ENCODE assay signal across 21 cellular contexts in the genomic region with DNA sequence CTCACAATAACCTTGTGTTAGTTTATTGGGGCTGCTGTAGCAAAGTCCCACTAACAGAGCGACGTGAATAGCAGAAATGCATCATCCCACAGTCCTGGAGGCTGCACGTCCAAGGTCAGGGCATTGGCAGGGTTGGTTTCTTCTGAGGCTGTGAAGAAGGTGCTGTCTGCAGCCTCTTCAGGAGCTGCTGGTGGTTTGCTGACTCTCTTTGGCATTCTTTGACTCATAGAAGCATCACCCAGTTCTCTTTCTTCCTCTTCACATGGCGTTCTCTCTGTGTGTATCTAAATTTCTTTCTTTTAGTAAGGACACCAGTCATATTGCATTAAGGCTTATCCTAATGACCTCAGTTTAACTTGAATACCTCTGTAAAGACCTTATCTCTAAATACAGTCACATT.
"Had no signal": no experiment of that assay in that cellular context is flagged by ENCODE, and none has a peak within 500 bp of the region (broad histone marks: within the 10 kb centered on the region; RNA-seq: fewer than 3 reads in every experiment).

No MANE protein-coding gene starts in this region.

- H3K4me2 ChIP-seq: neural progenitor cell had no signal

- H3K4me1 ChIP-seq: neural progenitor cell, prostate gland, spleen, upper lobe of right lung had no signal

- H3K27me3 ChIP-seq: cardiac muscle cell, neural progenitor cell, spleen, upper lobe of right lung had no signal

- H3K4me3 Mint-ChIP-seq: activated naive CD8-positive, alpha-beta T cell treated with anti-CD3 and anti-CD28 coated beads, Interleukin-2, amount 10 ng/mL, durations not matched to agents 7 days and 5 days; activated T-cell treated with anti-CD3 and anti-CD28 coated beads, Interleukin-2, amount 50 U/mL, for 4 hours; naive thymus-derived CD4-positive, alpha-beta T cell; neural progenitor cell had no signal

- H3K27ac ChIP-seq: cardiac muscle cell, neural progenitor cell, prostate gland, spleen, thoracic aorta, upper lobe of right lung, WERI-Rb-1 had no signal

- ATAC-seq: activated T-cell treated with anti-CD3 and anti-CD28 coated beads, Interleukin-2, amount 50 U/mL, for 4 hours; left cardiac atrium; naive thymus-derived CD4-positive, alpha-beta T cell; SK-N-SH treated with all-trans-retinoic acid at 6 μM for 48 hours; upper lobe of right lung had no signal

- H3K27ac Mint-ChIP-seq: activated naive CD8-positive, alpha-beta T cell treated with anti-CD3 and anti-CD28 coated beads, Interleukin-2, amount 10 ng/mL, durations not matched to agents 7 days and 5 days; naive thymus-derived CD4-positive, alpha-beta T cell; neural progenitor cell had no signal

- DNase-seq: activated CD4-positive, alpha-beta T cell treated with anti-CD3 and anti-CD28 coated beads, Interleukin-2, amount 50 U/mL, for 4 hours; activated CD8-positive, alpha-beta memory T cell treated with anti-CD3 and anti-CD28 coated beads, Interleukin-2, amount 50 U/mL, for 48 hours; activated naive CD4-positive, alpha-beta T cell treated with Interleukin-2 at 50 U/mL for 16 hours; activated naive CD8-positive, alpha-beta T cell treated with anti-CD3 and anti-CD28 coated beads, Interleukin-2, amount 10 ng/mL, durations not matched to agents 7 days and 5 days; activated T-cell treated with anti-CD3 and anti-CD28 coated beads, Interleukin-2, amount 50 U/mL, for 4 hours; amygdala; cortex of kidney; foreskin melanocyte; left cardiac atrium; mesendoderm; naive thymus-derived CD4-positive, alpha-beta T cell; spleen; stimulated activated CD4-positive, alpha-beta T cell treated with anti-CD3 and anti-CD28 coated beads, Interleukin-4, amount 100 ng/mL, for 1 hour; stimulated activated naive CD4-positive, alpha-beta T cell treated with Interleukin-2 at 50 U/mL for 16 hours; upper lobe of right lung; WERI-Rb-1 had no signal

- H3K9me3 ChIP-seq: prostate gland, spleen, thoracic aorta, upper lobe of right lung had no signal

- H2AFZ ChIP-seq: neural progenitor cell had no signal

- H3K9ac ChIP-seq: neural progenitor cell had no signal

- H3K9me3 Mint-ChIP-seq: activated T-cell treated with anti-CD3 and anti-CD28 coated beads, Interleukin-2, amount 50 U/mL, for 4 hours; neural progenitor cell had no signal

- H3K4me1 Mint-ChIP-seq: activated naive CD8-positive, alpha-beta T cell treated with anti-CD3 and anti-CD28 coated beads, Interleukin-2, amount 10 ng/mL, durations not matched to agents 7 days and 5 days had no signal

- H3K36me3 Mint-ChIP-seq: neural progenitor cell had no signal

- H3K4me3 ChIP-seq: cardiac muscle cell, neural progenitor cell, prostate gland, spleen, thoracic aorta, upper lobe of right lung had no signal

- H3K36me3 ChIP-seq: cardiac muscle cell, neural progenitor cell, prostate gland, spleen, thoracic aorta, upper lobe of right lung, WERI-Rb-1 had no signal
